Comparison of ENCODE assay signal across 24 cellular contexts in the genomic region with DNA sequence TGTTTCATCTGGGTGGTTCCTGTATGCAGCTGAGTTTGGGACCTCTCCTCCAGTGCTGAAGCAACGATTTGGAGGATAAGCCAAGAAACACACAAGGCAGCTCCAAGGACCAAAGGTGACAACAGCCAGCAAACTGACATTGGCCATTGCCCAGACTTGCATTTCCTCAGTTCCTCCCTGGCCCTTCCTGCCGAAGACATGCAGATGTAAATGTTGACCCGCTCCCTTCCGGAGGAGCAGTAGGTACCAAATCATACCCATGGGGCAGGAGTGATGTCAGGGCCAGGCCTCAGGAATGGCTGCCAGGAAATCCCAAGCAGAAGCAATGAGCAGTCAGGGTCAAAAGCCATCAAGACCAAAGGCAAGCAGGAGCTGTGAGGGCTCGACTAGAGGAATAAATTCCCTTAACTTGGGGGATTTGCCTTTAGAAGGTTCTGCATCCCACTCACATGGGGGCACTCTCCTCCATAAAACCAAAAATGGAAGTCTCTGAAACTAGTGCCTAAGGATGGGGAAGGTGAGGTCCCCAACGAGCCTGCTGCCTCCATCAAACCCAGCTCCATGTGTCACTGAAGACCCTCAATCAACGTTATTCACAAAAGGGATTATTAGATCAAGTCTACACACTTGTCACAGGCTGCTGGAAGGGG.
"Had no signal": no experiment of that assay in that cellular context is flagged by ENCODE, and none has a peak within 500 bp of the region (broad histone marks: within the 10 kb centered on the region; RNA-seq: fewer than 3 reads in every experiment).

No MANE protein-coding gene starts in this region.

- H3K27me3 ChIP-seq: heart left ventricle, right atrium auricular region, sigmoid colon, spleen, tibial artery, upper lobe of right lung had no signal

- H3K4me3 ChIP-seq: heart left ventricle, lower lobe of right lung, right atrium auricular region, sigmoid colon, spleen, suprapubic skin, thoracic aorta, tibial artery, upper lobe of right lung had no signal

- H3K36me3 ChIP-seq: heart left ventricle, lower lobe of right lung, right atrium auricular region, sigmoid colon, spleen, suprapubic skin, thoracic aorta, tibial artery, upper lobe of right lung had no signal

- H2AFZ ChIP-seq: parathyroid adenoma had no signal

- H3K9ac ChIP-seq: parathyroid adenoma had no signal

- H3K4me1 Mint-ChIP-seq: immature natural killer cell; stimulated activated effector memory CD8-positive, alpha-beta T cell treated with anti-CD3 and anti-CD28 coated beads, Interleukin-12 subunit alpha, Interleukin-12 subunit beta, amount 100 ng/mL, for 72 hours had no signal

- H3K4me1 ChIP-seq: lower lobe of right lung, spleen, suprapubic skin, upper lobe of right lung had no signal

- H3K4me3 Mint-ChIP-seq: immature natural killer cell; mesothelial cell of epicardium; naive thymus-derived CD4-positive, alpha-beta T cell; natural killer cell treated with Interleukin-12 subunit alpha and Interleukin-12 subunit beta and Interleukin-15 and Interleukin-18, amount 100 ng/mL, for 72 hours; stimulated activated effector memory CD8-positive, alpha-beta T cell treated with anti-CD3 and anti-CD28 coated beads, Interleukin-12 subunit alpha, Interleukin-12 subunit beta, amount 100 ng/mL, for 72 hours; stimulated activated naive CD8-positive, alpha-beta T cell treated with anti-CD3 and anti-CD28 coated beads, Interleukin-15, Interleukin-2, amounts not matched to agents 100 ng/mL and 50 ng/mL, for 24 hours had no signal

- H3K27ac ChIP-seq: heart left ventricle, lower lobe of right lung, parathyroid adenoma, right atrium auricular region, sigmoid colon, spleen, suprapubic skin, thoracic aorta, tibial artery, upper lobe of right lung had no signal

- DNase-seq: heart left ventricle; hypothalamus; immature natural killer cell; kidney; lower lobe of right lung; mammary epithelial cell; mesendoderm; naive thymus-derived CD4-positive, alpha-beta T cell; nucleus accumbens; sigmoid colon; small intestine; spleen; stimulated activated CD4-positive, alpha-beta T cell treated with anti-CD3 and anti-CD28 coated beads, Interleukin-4, amount 100 ng/mL, for 24 hours; stimulated activated naive CD4-positive, alpha-beta T cell; tibial artery; upper lobe of right lung had no signal

- H3K9me3 ChIP-seq: heart left ventricle, lower lobe of right lung, right atrium auricular region, sigmoid colon, spleen, suprapubic skin, thoracic aorta, tibial artery, upper lobe of right lung had no signal

- ATAC-seq: heart left ventricle; lower lobe of right lung; naive thymus-derived CD4-positive, alpha-beta T cell; natural killer cell treated with Interleukin-12 subunit alpha and Interleukin-12 subunit beta and Interleukin-15 and Interleukin-18, amount 100 ng/mL, for 72 hours; stimulated activated effector memory CD8-positive, alpha-beta T cell treated with anti-CD3 and anti-CD28 coated beads, Interleukin-12 subunit alpha, Interleukin-12 subunit beta, amount 100 ng/mL, for 72 hours; upper lobe of right lung had no signal

- H3K79me2 ChIP-seq: parathyroid adenoma had no signal

- H3K27ac Mint-ChIP-seq: immature natural killer cell; mesothelial cell of epicardium; naive thymus-derived CD4-positive, alpha-beta T cell; natural killer cell treated with Interleukin-12 subunit alpha and Interleukin-12 subunit beta and Interleukin-15 and Interleukin-18, amount 100 ng/mL, for 72 hours; stimulated activated effector memory CD8-positive, alpha-beta T cell treated with anti-CD3 and anti-CD28 coated beads, Interleukin-12 subunit alpha, Interleukin-12 subunit beta, amount 100 ng/mL, for 72 hours; stimulated activated naive CD8-positive, alpha-beta T cell treated with anti-CD3 and anti-CD28 coated beads, Interleukin-15, Interleukin-2, amounts not matched to agents 100 ng/mL and 50 ng/mL, for 24 hours had no signal

- H3K9me3 Mint-ChIP-seq: mesothelial cell of epicardium; natural killer cell treated with Interleukin-12 subunit alpha and Interleukin-12 subunit beta and Interleukin-15 and Interleukin-18, amount 100 ng/mL, for 72 hours; stimulated activated effector memory CD8-positive, alpha-beta T cell treated with anti-CD3 and anti-CD28 coated beads, Interleukin-12 subunit alpha, Interleukin-12 subunit beta, amount 100 ng/mL, for 72 hours; stimulated activated naive CD8-positive, alpha-beta T cell treated with anti-CD3 and anti-CD28 coated beads, Interleukin-15, Interleukin-2, amounts not matched to agents 100 ng/mL and 50 ng/mL, for 24 hours had no signal

- H3K36me3 Mint-ChIP-seq: immature natural killer cell; mesothelial cell of epicardium; naive thymus-derived CD4-positive, alpha-beta T cell; natural killer cell treated with Interleukin-12 subunit alpha and Interleukin-12 subunit beta and Interleukin-15 and Interleukin-18, amount 100 ng/mL, for 72 hours; stimulated activated effector memory CD8-positive, alpha-beta T cell treated with anti-CD3 and anti-CD28 coated beads, Interleukin-12 subunit alpha, Interleukin-12 subunit beta, amount 100 ng/mL, for 72 hours had no signal
